Comparison of ENCODE assay signal across 22 cellular contexts in the genomic region with DNA sequence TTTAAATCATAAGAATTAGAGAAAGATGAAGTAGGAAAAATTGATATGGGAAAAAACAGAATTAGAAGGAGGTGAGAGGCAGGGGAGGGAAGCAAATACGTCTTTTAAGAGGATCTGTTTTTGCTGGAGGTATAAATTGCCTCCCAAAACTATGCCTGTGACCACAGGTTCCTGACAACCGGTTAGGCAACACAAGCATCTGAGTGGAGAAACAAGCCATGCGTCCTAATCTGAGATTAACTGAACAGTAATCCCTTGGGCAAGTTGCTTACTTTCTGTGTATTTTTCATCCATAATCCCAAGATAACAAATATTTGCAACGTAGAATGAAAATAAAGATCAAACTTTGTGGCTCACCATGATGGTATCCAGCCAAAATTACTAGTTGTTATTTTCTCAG.
"Had no signal": no experiment of that assay in that cellular context is flagged by ENCODE, and none has a peak within 500 bp of the region (broad histone marks: within the 10 kb centered on the region; RNA-seq: fewer than 3 reads in every experiment).

No MANE protein-coding gene starts in this region.

- H3K27ac ChIP-seq: left ventricle myocardium inferior, neural progenitor cell, neutrophil, right atrium auricular region, right lobe of liver, tibial nerve, uterus had no signal

- H3K4me1 ChIP-seq: left ventricle myocardium inferior, right atrium auricular region, right lobe of liver, tibial nerve, uterus had no signal

- H3K27me3 ChIP-seq: neural progenitor cell, right atrium auricular region, right lobe of liver, tibial nerve, uterus had no signal

- H3K4me3 ChIP-seq: left ventricle myocardium inferior, lung, neural progenitor cell, right atrium auricular region, right lobe of liver, smooth muscle cell, tibial nerve, uterus had no signal

- H2AFZ ChIP-seq: neural progenitor cell had no signal

- H3K9ac ChIP-seq: neural progenitor cell had no signal

- H3K36me3 ChIP-seq: left ventricle myocardium inferior, neural progenitor cell, neutrophil, right atrium auricular region, right lobe of liver, tibial nerve, uterus had no signal

- ATAC-seq: natural killer cell; right lobe of liver; stimulated activated memory B cell treated with anti-CD40 and anti-IgM and Interleukin-4, amounts not matched to agents 10 μg/mL and 1 μg/mL and 100 μg/mL, for 72 hours; stimulated activated naive CD8-positive, alpha-beta T cell treated with anti-CD3 and anti-CD28 coated beads, Interleukin-15, amount 100 ng/mL, for 72 hours had no signal

- DNase-seq: islet precursor cell; left ventricle myocardium inferior; naive B cell; natural killer cell; nephron progenitor cell; occipital lobe; right lobe of liver; stimulated activated CD4-positive, alpha-beta T cell treated with anti-CD3 and anti-CD28 coated beads, Interleukin-1b, Interleukin-23, amount 100 ng/mL, for 48 hours; stimulated activated CD4-positive, alpha-beta T cell treated with anti-CD3 and anti-CD28 coated beads, Interleukin-2, amount 100 ng/mL, for 48 hours; stimulated activated CD4-positive, alpha-beta T cell treated with anti-CD3 and anti-CD28 coated beads, Interleukin-4, amount 100 ng/mL, for 4 hours; stimulated activated CD8-positive, alpha-beta memory T cell treated with anti-CD3 and anti-CD28 coated beads, Interleukin-4, amount 100 ng/mL, for 48 hours; stimulated activated naive CD4-positive, alpha-beta T cell treated with Interleukin-2 at 50 U/mL for 16 hours; stimulated activated naive CD8-positive, alpha-beta T cell treated with anti-CD3 and anti-CD28 coated beads, Interleukin-15, amount 100 ng/mL, for 72 hours; substantia nigra; uterus had no signal

- H3K9me3 ChIP-seq: left ventricle myocardium inferior, neutrophil, right atrium auricular region, right lobe of liver, uterus had no signal

- H3K4me2 ChIP-seq: neural progenitor cell, smooth muscle cell had no signal
